In genomic region chr20:38961530-38962043, GRCh38 we compare ENCODE assay signal across 1 cellular context.
A peak's percentile ranks its signal among the peaks of the same experiment; 100 is the strongest.
TF ChIP-seq lines count a peak whose summit lies in the region.

No MANE protein-coding gene starts in this region.

TF ChIP-seq in HepG2, 621 proteins besides CTCF, POLR2A, EP300 and RAD21 (continued from another document and continues in another):
- TF ChIP-seq ZBTB33 (CRISPR knock-in tag; IDR thresholded peaks at IDR 0.05) (no peak), ARID3A (IDR thresholded peaks at IDR 0.05; ENCODE audit: low read depth, low read length) (peak; percentile 6; the same call in 1 of the 2 replicates), NRL (CRISPR knock-in tag; IDR thresholded peaks at IDR 0.05; ENCODE audit: borderline replicate concordance) (no peak), ATM (IDR thresholded peaks at IDR 0.05; ENCODE audit: borderline replicate concordance) (no peak), CREB1 (IDR thresholded peaks at IDR 0.05) (no peak), CREB1 (CRISPR knock-in tag; IDR thresholded peaks at IDR 0.05) (no peak), ZNF230 (CRISPR knock-in tag; IDR thresholded peaks at IDR 0.05) (0 out of 2 replicates have a peak, but pooled peaks have one; percentile 34), BORCS8-MEF2B (CRISPR knock-in tag; IDR thresholded peaks at IDR 0.05) (no peak), ISL2 (CRISPR knock-in tag; IDR thresholded peaks at IDR 0.05) (no peak), CHCHD3 (CRISPR knock-in tag; IDR thresholded peaks at IDR 0.05) (0 out of 2 replicates have a peak, but pooled peaks have one; percentile 16), POLR2G (IDR thresholded peaks at IDR 0.05; ENCODE audit: low read depth, low read length) (no peak), MTA1 (CRISPR knock-in tag; IDR thresholded peaks at IDR 0.05; ENCODE audit: borderline replicate concordance) (no peak; the same call in 1 of the 2 replicates), ZFY (CRISPR knock-in tag; IDR thresholded peaks at IDR 0.05) (no peak), ZBTB20 (CRISPR knock-in tag; IDR thresholded peaks at IDR 0.05; ENCODE audit: borderline replicate concordance, low read depth) (peak; percentile 48; the same call in 1 of the 2 replicates), EZH2 (conservative IDR thresholded peaks at IDR 0.05; ENCODE audit: low read depth, low read length) (no peak), ATF4 (CRISPR knock-in tag; IDR thresholded peaks at IDR 0.05) (no peak), ZFP36L1 (CRISPR knock-in tag; IDR thresholded peaks at IDR 0.05) (peak; percentile 53; the same call in 1 of the 2 replicates), ZNF354B (CRISPR knock-in tag; IDR thresholded peaks at IDR 0.05) (no peak), HHEX (CRISPR knock-in tag; IDR thresholded peaks at IDR 0.05) (0 out of 2 replicates have a peak, but pooled peaks have one; percentile 34), PRPF4 (IDR thresholded peaks at IDR 0.05; ENCODE audit: low read depth, low read length, poor library complexity, severe bottlenecking) (peak; percentile 92), CSRNP2 (CRISPR knock-in tag; conservative IDR thresholded peaks at IDR 0.05; ENCODE audit: low read depth) (no peak), HNF4G (IDR thresholded peaks at IDR 0.05; ENCODE audit: borderline replicate concordance, low read depth, low read length) (no peak), HNF4G (CRISPR knock-in tag; IDR thresholded peaks at IDR 0.05; ENCODE audit: borderline replicate concordance, low read depth) (no peak), DDIT3 (CRISPR knock-in tag; IDR thresholded peaks at IDR 0.05) (0 out of 2 replicates have a peak, but pooled peaks have one; percentile 4), ZNF430 (CRISPR knock-in tag; IDR thresholded peaks at IDR 0.05) (no peak), MTF2 (CRISPR knock-in tag; IDR thresholded peaks at IDR 0.05; ENCODE audit: borderline replicate concordance) (no peak), ZNF329 (CRISPR knock-in tag; IDR thresholded peaks at IDR 0.05; ENCODE audit: low read depth) (peak; percentile 20; the same call in 1 of the 2 replicates), ZBTB39 (CRISPR knock-in tag; IDR thresholded peaks at IDR 0.05) (no peak), ZNF577 (CRISPR knock-in tag; IDR thresholded peaks at IDR 0.05; ENCODE audit: borderline replicate concordance, low read depth) (0 out of 2 replicates have a peak, but pooled peaks have one; percentile 33), MYPOP (CRISPR knock-in tag; IDR thresholded peaks at IDR 0.05) (no peak), ZSCAN9 (CRISPR knock-in tag; IDR thresholded peaks at IDR 0.05; ENCODE audit: borderline replicate concordance) (no peak), ZNF276 (CRISPR knock-in tag; IDR thresholded peaks at IDR 0.05; ENCODE audit: low read depth) (0 out of 2 replicates have a peak, but pooled peaks have one; percentile 42), PITX1 (CRISPR knock-in tag; IDR thresholded peaks at IDR 0.05) (peak; percentile 37), SSRP1 (CRISPR knock-in tag; IDR thresholded peaks at IDR 0.05) (no peak), NCOR1 (IDR thresholded peaks at IDR 0.05; ENCODE audit: borderline replicate concordance, low read length) (no peak), MNT (IDR thresholded peaks at IDR 0.05) (no peak), RNF2 (conservative IDR thresholded peaks at IDR 0.05; ENCODE audit: low read depth) (no peak), PBX3 (CRISPR knock-in tag; IDR thresholded peaks at IDR 0.05; ENCODE audit: borderline replicate concordance) (no peak), ZNF660 (CRISPR knock-in tag; IDR thresholded peaks at IDR 0.05; ENCODE audit: borderline replicate concordance, low read depth) (no peak), KLF9 (CRISPR knock-in tag; IDR thresholded peaks at IDR 0.05; ENCODE audit: low read depth) (no peak), DNMT1 (CRISPR knock-in tag; IDR thresholded peaks at IDR 0.05) (no peak), ZZZ3 (CRISPR knock-in tag; IDR thresholded peaks at IDR 0.05; ENCODE audit: borderline replicate concordance) (0 out of 2 replicates have a peak, but pooled peaks have one; percentile 10), KLF13 (CRISPR knock-in tag; IDR thresholded peaks at IDR 0.05) (no peak), JUND (CRISPR knock-in tag; IDR thresholded peaks at IDR 0.05) (no peak), TCF12 (IDR thresholded peaks at IDR 0.05) (no peak), TCF12 (CRISPR knock-in tag; IDR thresholded peaks at IDR 0.05) (no peak), FOXA1 (IDR thresholded peaks at IDR 0.05) (no peak), FOXA1 (CRISPR knock-in tag; IDR thresholded peaks at IDR 0.05) (no peak; the same call in 1 of the 2 replicates), HIVEP1 (CRISPR knock-in tag; IDR thresholded peaks at IDR 0.05) (no peak), ZNF740 (CRISPR knock-in tag; IDR thresholded peaks at IDR 0.05) (no peak), ZNF572 (CRISPR knock-in tag; IDR thresholded peaks at IDR 0.05) (no peak), ZNF468 (CRISPR knock-in tag; IDR thresholded peaks at IDR 0.05) (0 out of 2 replicates have a peak, but pooled peaks have one; percentile 71), ZNF564 (CRISPR knock-in tag; IDR thresholded peaks at IDR 0.05) (no peak), HMG20A (CRISPR knock-in tag; IDR thresholded peaks at IDR 0.05; ENCODE audit: borderline replicate concordance) (no peak), LCORL (IDR thresholded peaks at IDR 0.05) (no peak), LCORL (CRISPR knock-in tag; IDR thresholded peaks at IDR 0.05) (no peak), ZNF670 (CRISPR knock-in tag; IDR thresholded peaks at IDR 0.05; ENCODE audit: borderline replicate concordance) (0 out of 2 replicates have a peak, but pooled peaks have one; percentile 30), RORA (CRISPR knock-in tag; IDR thresholded peaks at IDR 0.05) (no peak), YEATS4 (CRISPR knock-in tag; IDR thresholded peaks at IDR 0.05; ENCODE audit: borderline replicate concordance) (no peak), ZSCAN21 (CRISPR knock-in tag; IDR thresholded peaks at IDR 0.05; ENCODE audit: borderline replicate concordance) (peak; percentile 32; the same call in 1 of the 2 replicates), ZNF331 (CRISPR knock-in tag; IDR thresholded peaks at IDR 0.05) (no peak)
